Comparison of ENCODE assay signal across 13 cellular contexts in the genomic region with DNA sequence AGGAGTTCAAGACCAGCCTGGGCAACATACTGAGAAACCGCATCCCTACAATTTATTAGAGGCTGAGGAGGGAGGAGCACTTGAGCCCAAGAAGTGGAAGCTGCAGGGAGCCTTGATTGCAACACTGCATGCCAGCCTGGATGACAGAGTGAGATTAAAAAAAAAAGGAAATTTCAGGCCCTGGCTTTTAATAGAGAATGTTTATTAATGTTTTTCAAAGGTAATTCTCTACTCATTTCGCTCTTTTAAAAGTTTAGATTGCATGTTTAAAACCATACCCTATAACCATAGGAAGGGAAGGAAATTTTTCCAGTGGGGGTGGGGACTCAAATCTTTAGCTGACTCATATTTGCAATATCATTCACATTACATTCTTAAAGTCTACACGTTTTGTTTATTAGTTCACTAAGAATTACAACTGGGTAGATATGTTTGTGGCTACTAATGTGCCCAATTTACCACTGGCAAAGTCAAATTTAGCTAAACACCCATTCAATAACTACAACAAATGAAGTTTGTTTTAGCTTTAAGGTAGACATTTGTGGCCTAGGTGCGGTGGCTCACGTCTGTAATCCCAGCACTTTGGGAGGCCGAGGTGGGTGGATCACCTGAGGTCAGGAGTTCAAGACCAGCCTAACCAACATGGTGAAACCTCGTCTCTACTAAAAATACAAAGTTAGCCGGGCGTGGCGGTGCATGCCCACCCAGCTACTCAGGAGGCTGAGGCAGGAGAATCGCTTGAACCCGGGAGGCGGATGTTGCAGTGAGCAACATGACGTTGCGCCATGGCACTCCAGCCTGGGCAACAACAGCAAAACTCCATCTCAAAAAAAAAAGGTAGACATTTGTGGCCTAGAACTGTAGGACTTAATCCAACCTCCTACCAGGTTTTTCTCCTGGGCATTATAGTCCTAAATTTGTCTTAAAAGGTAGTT. TPM values are rescaled to one million over a fixed set of nuclear protein-coding genes. Genes with fewer than 3 reads are reported as not detected.
DNase-seq lines count a peak whose midpoint lies in the region; ATAC-seq, FAIRE-seq and TF ChIP-seq lines count a peak whose summit lies in the region.
"Had no signal": no experiment of that assay in that cellular context is flagged by ENCODE, and none has a peak within 500 bp of the region (broad histone marks: within the 10 kb centered on the region; RNA-seq: fewer than 3 reads in every experiment).

No MANE protein-coding gene starts in this region.

- intact Hi-C loops in activated naive CD4-positive, alpha-beta T cell treated with anti-CD3 and anti-CD28 coated beads for 36 hours (cut with micrococcal nuclease) = loop anchor here (10.0 kb wide), 1 partner anchor 522 kb away; no protein-coding TSS in a partner anchor
- intact Hi-C loops in PC-3 (cut with micrococcal nuclease) = no loop called here
- intact Hi-C loops in thyroid gland (cut with DNase I) = no loop called here

- no peak overlapping the region for H2BK15ac ChIP-seq in H1 (ENCODE audit: low read length)

- TF ChIP-seq CTCF in PC-3 (conservative IDR thresholded peaks at IDR 0.05; ENCODE audit: low read depth, low read length) = no peak
- TF ChIP-seq CTCF in H1 (IDR thresholded peaks at IDR 0.05; ENCODE audit: control extremely low read depth in 1 of 3, insufficient read depth in 1 of 3, low read depth in 1 of 3, low read length in 3 of 3) = no peak
- TF ChIP-seq CTCF in smooth muscle cell (IDR thresholded peaks at IDR 0.05; ENCODE audit: borderline replicate concordance, insufficient read depth, poor library complexity, severe bottlenecking) = no peak
- no peak for TF ChIP-seq CTCF in thyroid gland (IDR thresholded peaks at IDR 0.05)

- TF ChIP-seq POLR2A in H1 (IDR thresholded peaks at IDR 0.05; ENCODE audit: control extremely low read depth in 1 of 2, low read depth in 2 of 2, low read length in 2 of 2) (no peak), thyroid gland (IDR thresholded peaks at IDR 0.05) (no peak)

- no peak overlapping the region for H4K91ac ChIP-seq in H1 (replicated peaks; ENCODE audit: insufficient read length, low read length)

- H3K79me1 ChIP-seq in H1 (ENCODE audit: low read depth, low read length) = no peaks in the 10 kb centered on the region

- H2BK120ac ChIP-seq in H1 (replicated peaks; ENCODE audit: low read depth, low read length) = no peak overlapping the region

- H3K9ac ChIP-seq in PC-3 (ENCODE audit: low read length) (no peak overlapping the region), H1 (replicated peaks in 1 of 4; ENCODE audit: extremely low read depth in 1 of 4, low read depth in 3 of 4, low read length in 3 of 4) (no peak overlapping the region), smooth muscle cell (ENCODE audit: low read depth) (no peak overlapping the region)

- no peak overlapping the region for H2BK20ac ChIP-seq in H1 (ENCODE audit: low read length)

- no peaks in the 10 kb centered on the region for H3K36me3 ChIP-seq in PC-3 (ENCODE audit: low read depth, low read length)
- H3K36me3 ChIP-seq in H1 (ENCODE audit: control insufficient read depth in 2 of 4, insufficient read depth in 4 of 4, low read length in 3 of 4) = no peaks in the 10 kb centered on the region; a peak in 1 of 8 replicates
- no peaks in the 10 kb centered on the region for H3K36me3 ChIP-seq in smooth muscle cell (ENCODE audit: low read depth)
- H3K36me3 ChIP-seq in thyroid gland = no peaks in the 10 kb centered on the region

- H3K27me3 Mint-ChIP-seq in activated naive CD4-positive, alpha-beta T cell treated with anti-CD3 and anti-CD28 coated beads for 36 hours (ENCODE audit: low read depth) = no peaks in the 10 kb centered on the region
- H3K27me3 Mint-ChIP-seq in T-helper 17 cell = no peaks in the 10 kb centered on the region

- H3K36me3 Mint-ChIP-seq in activated naive CD4-positive, alpha-beta T cell treated with anti-CD3 and anti-CD28 coated beads for 36 hours (ENCODE audit: low read depth) = peaks cover 10% of the 10 kb centered on the region
- peaks cover 14 to 25% of the 10 kb centered on the region in 2 donors for H3K36me3 Mint-ChIP-seq in activated naive CD4-positive, alpha-beta T cell treated with anti-CD3 and anti-CD28 coated beads, Interleukin-2, amount 50 U/mL, for 72 hours
- no peaks in the 10 kb centered on the region for H3K36me3 Mint-ChIP-seq in T-helper 17 cell (ENCODE audit: low read depth)
- H3K36me3 Mint-ChIP-seq: CD8-positive, alpha-beta T cell had no signal

- no peak overlapping the region for H3K23ac ChIP-seq in H1 (ENCODE audit: insufficient read length)

- no peak for ATAC-seq in activated naive CD4-positive, alpha-beta T cell treated with anti-CD3 and anti-CD28 coated beads, Interleukin-2, amount 50 U/mL, for 72 hours
- ATAC-seq in PC-3 (no peak), T-helper 17 cell (no peak)
- ATAC-seq: CD8-positive, alpha-beta T cell had no signal

- no peak overlapping the region for H3K4ac ChIP-seq in H1 (replicated peaks; ENCODE audit: insufficient read length, low read depth, low read length)

- H3F3A ChIP-seq in PC-3 (ENCODE audit: low read length, unreplicated experiment) (no peaks in the 10 kb centered on the region), smooth muscle cell (ENCODE audit: low read depth) (peaks cover 7% of the 10 kb centered on the region)

- no peaks in the 10 kb centered on the region for H3K9me3 Mint-ChIP-seq in activated naive CD4-positive, alpha-beta T cell treated with anti-CD3 and anti-CD28 coated beads for 36 hours
- no peaks in the 10 kb centered on the region for H3K9me3 Mint-ChIP-seq in activated naive CD4-positive, alpha-beta T cell treated with anti-CD3 and anti-CD28 coated beads, Interleukin-2, amount 50 U/mL, for 72 hours
- H3K9me3 Mint-ChIP-seq: CD8-positive, alpha-beta T cell had no signal

- no peak for TF ChIP-seq RAD21 in H1 (IDR thresholded peaks at IDR 0.05 in 1 of 2, conservative IDR thresholded peaks at IDR 0.05 in 1 of 2; ENCODE audit: low read depth in 2 of 2, low read length in 2 of 2)

- H2AK5ac ChIP-seq in H1 (ENCODE audit: low read depth, low read length) = no peak overlapping the region

- no peak for TF ChIP-seq EP300 in H1 (IDR thresholded peaks at IDR 0.05; ENCODE audit: borderline replicate concordance in 1 of 2, low read depth in 2 of 2, low read length in 2 of 2)

- POLR2A ChIA-PET in PC-3 (lab: Charles Lee; ENCODE audit: unreplicated experiment) = no interaction called here
- POLR2A ChIA-PET in H1 (lab: Charles Lee; ENCODE audit: partially characterized antibody) = interaction anchor here (0.9 to 1.8 kb wide), 5 partner anchors 9 to 58 kb away, joined by 3 to 9 read pairs (median 5); no protein-coding TSS in a partner anchor

- H3K9me2 ChIP-seq in PC-3 (replicated peaks; ENCODE audit: low read length) = no peaks in the 10 kb centered on the region

- H3K27ac Mint-ChIP-seq in activated naive CD4-positive, alpha-beta T cell treated with anti-CD3 and anti-CD28 coated beads for 36 hours = peak overlapping the region; percentile 62
- H3K27ac Mint-ChIP-seq in activated naive CD4-positive, alpha-beta T cell treated with anti-CD3 and anti-CD28 coated beads, Interleukin-2, amount 50 U/mL, for 72 hours = peak overlapping the region in 1 of 2 donors; percentile 72
- H3K27ac Mint-ChIP-seq in T-helper 17 cell = no peak overlapping the region
- H3K27ac Mint-ChIP-seq: CD8-positive, alpha-beta T cell had no signal

- H3K9me3 ChIP-seq in PC-3 (ENCODE audit: low read length) (no peaks in the 10 kb centered on the region), H1 (ENCODE audit: insufficient read depth in 2 of 2, low read depth in 1 of 2, low read length in 1 of 2) (no peaks in the 10 kb centered on the region), smooth muscle cell (replicated peaks; ENCODE audit: low read depth) (no peaks in the 10 kb centered on the region), T-helper 17 cell (ENCODE audit: control insufficient read depth, low read length, poor library complexity, severe bottlenecking) (no peaks in the 10 kb centered on the region), thyroid gland (no peaks in the 10 kb centered on the region)

- no peak overlapping the region for H3K4me3 Mint-ChIP-seq in activated naive CD4-positive, alpha-beta T cell treated with anti-CD3 and anti-CD28 coated beads for 36 hours
- no peak overlapping the region for H3K4me3 Mint-ChIP-seq in T-helper 17 cell
- H3K4me3 Mint-ChIP-seq: CD8-positive, alpha-beta T cell had no signal

- H3K4me2 ChIP-seq in PC-3 (ENCODE audit: low read length) (peak overlapping the region; percentile 23), H1 (ENCODE audit: insufficient read depth in 1 of 2, low read depth in 2 of 2, low read length in 2 of 2) (0 out of 4 replicates have a peak overlapping the region, but pooled peaks of 1 of the 2 experiments have one; percentile 13), smooth muscle cell (peak overlapping the region; percentile 99)

- H4K8ac ChIP-seq in H1 (ENCODE audit: extremely low read depth, insufficient read depth, low read length) = no peak overlapping the region

- H3K27me3 ChIP-seq in PC-3 (ENCODE audit: low read length) (no peaks in the 10 kb centered on the region), H1 (replicated peaks in 1 of 4; ENCODE audit: control insufficient read depth in 3 of 4, extremely low read depth in 1 of 4, insufficient read depth in 3 of 4, low read length in 3 of 4) (no peaks in the 10 kb centered on the region), smooth muscle cell (ENCODE audit: low read depth) (no peaks in the 10 kb centered on the region), thyroid gland (no peaks in the 10 kb centered on the region)

- WGBS in H1 (ENCODE audit: extremely low coverage in 1 of 2, insufficient coverage in 1 of 2, insufficient read length in 1 of 2, insufficient replicate concordance in 2 of 2, low coverage in 1 of 2, low lambda C conversion rate in 2 of 2, missing lambda C conversion rate in 1 of 2), 2 experiments = 87% methylated on average over 15 of the region's 15 CpGs; no CpG with 5 or more reads in 1 of the 2 experiments
- WGBS in smooth muscle cell (ENCODE audit: low lambda C conversion rate) = 84% methylated on average over 15 of the region's 15 CpGs
- WGBS in thyroid gland, 2 donors = 86 to 93% methylated on average over 15 of the region's 15 CpGs

- BruUV-seq in PC-3 (replicated peaks; lab: Mats Ljungman, UMichigan) = no TSS peak

- peaks cover 33% of the 10 kb centered on the region for H3K4me1 ChIP-seq in PC-3 (ENCODE audit: insufficient read depth, low read length)
- H3K4me1 ChIP-seq in H1 (replicated peaks in 1 of 4; ENCODE audit: control insufficient read depth in 3 of 4, insufficient read depth in 4 of 4, low read length in 3 of 4) = peaks cover 0 to 9% (median 1%) of the 10 kb centered on the region in 4 experiments; a peak in 5 of 7 replicates
- H3K4me1 ChIP-seq in smooth muscle cell (ENCODE audit: low read depth) = peaks cover 30% of the 10 kb centered on the region
- H3K4me1 ChIP-seq in thyroid gland = peaks cover 17 to 25% of the 10 kb centered on the region in 2 donors

- H3K4me3 ChIP-seq in PC-3 (ENCODE audit: low read length) (no peak overlapping the region), H1 (ENCODE audit: extremely low read depth in 1 of 4, insufficient read depth in 2 of 4, low read depth in 3 of 4, low read length in 4 of 4) (no peak overlapping the region), smooth muscle cell (no peak overlapping the region), thyroid gland (replicated peaks in 1 of 3) (no peak overlapping the region)

- H3K56ac ChIP-seq in H1 (replicated peaks; ENCODE audit: insufficient read length, low read depth, low read length) = no peak overlapping the region

- peaks cover 57% of the 10 kb centered on the region for H3K4me1 Mint-ChIP-seq in activated naive CD4-positive, alpha-beta T cell treated with anti-CD3 and anti-CD28 coated beads for 36 hours (ENCODE audit: low read depth)
- H3K4me1 Mint-ChIP-seq in T-helper 17 cell = peaks cover 20% of the 10 kb centered on the region

- H3K27ac ChIP-seq in PC-3 (ENCODE audit: low read length) (peak overlapping the region; percentile 10; the same call in 1 of the 2 replicates), H1 (ENCODE audit: low read depth, low read length) (no peak overlapping the region), smooth muscle cell (ENCODE audit: low read depth) (peak overlapping the region; percentile 94), thyroid gland (no peak overlapping the region)

- no peak overlapping the region for H2BK12ac ChIP-seq in H1 (ENCODE audit: low read depth, low read length)

- H2BK5ac ChIP-seq in H1 (ENCODE audit: low read depth, low read length) = no peak overlapping the region

- H2AFZ ChIP-seq in PC-3 (ENCODE audit: low read length) = no peak overlapping the region
- H2AFZ ChIP-seq in H1 (ENCODE audit: low read length) = no peak overlapping the region
- H2AFZ ChIP-seq in smooth muscle cell (ENCODE audit: low read depth) = no peak overlapping the region

- H3K18ac ChIP-seq in H1 (ENCODE audit: extremely low read depth, low read length) = no peak overlapping the region

- H3K79me2 ChIP-seq in PC-3 (ENCODE audit: low read length) = peaks cover 98% of the 10 kb centered on the region
- peaks cover 73 to 100% of the 10 kb centered on the region in 2 experiments for H3K79me2 ChIP-seq in H1 (ENCODE audit: control insufficient read depth in 1 of 2, insufficient read depth in 2 of 2, low read length in 2 of 2)
- peaks cover 100% of the 10 kb centered on the region for H3K79me2 ChIP-seq in smooth muscle cell (ENCODE audit: low read depth)

- no peak for DNase-seq in activated naive CD4-positive, alpha-beta T cell treated with anti-CD3 and anti-CD28 coated beads for 36 hours
- DNase-seq in activated naive CD4-positive, alpha-beta T cell treated with anti-CD3 and anti-CD28 coated beads, Interleukin-2, amount 50 U/mL, for 72 hours (ENCODE audit: low spot score in 2 of 2) = no peak
- DNase-seq in PC-3 (peak; percentile 54), H1 (ENCODE audit: low read depth in 1 of 2, low spot score in 2 of 2) (no peak), smooth muscle cell (lab: John Stamatoyannopoulos, UW; ENCODE audit: unreplicated experiment) (no peak), T-helper 17 cell (no peak), thyroid gland (no peak), germinal center (ENCODE audit: low spot score) (no peak)
- DNase-seq: activated CD4-positive, CD25-positive, alpha-beta regulatory T cell; CD8-positive, alpha-beta T cell; NCI-H524 treated with DMSO at 0.1 percent for 48 hours had no signal

- FAIRE-seq in H1 (lab: Jason Lieb, UNC) = no peak

- no peaks in the 10 kb centered on the region for H4K20me1 ChIP-seq in PC-3 (ENCODE audit: low read length)
- H4K20me1 ChIP-seq in H1 (replicated peaks in 1 of 2; ENCODE audit: control insufficient read depth in 1 of 2, insufficient read depth in 2 of 2, low read length in 2 of 2) = peaks cover 15 to 30% of the 10 kb centered on the region in 2 experiments
- H4K20me1 ChIP-seq in smooth muscle cell (ENCODE audit: low read depth) = peaks cover 91% of the 10 kb centered on the region

- H3K14ac ChIP-seq in H1 (ENCODE audit: insufficient read length) = no peak overlapping the region

- no peak overlapping the region for H4K5ac ChIP-seq in H1 (ENCODE audit: insufficient read length, low read depth, low read length)

- no peaks in the 10 kb centered on the region; the same call in 1 of the 2 replicates for H3K23me2 ChIP-seq in H1 (ENCODE audit: low read depth, low read length)

- CTCF ChIA-PET in activated naive CD4-positive, alpha-beta T cell treated with anti-CD3 and anti-CD28 coated beads for 36 hours (lab: Charles Lee) = interaction anchor here (0.7 kb wide), 1 partner anchor 210 kb away, joined by 6 read pairs; no protein-coding TSS in a partner anchor
- CTCF ChIA-PET in PC-3 (lab: Charles Lee) (interaction anchor here (0.6 kb wide), 1 partner anchor 41 kb away, joined by 3 read pairs; no protein-coding TSS in a partner anchor), H1 (lab: Charles Lee; ENCODE audit: partially characterized antibody) (interaction anchor here (0.6 to 0.7 kb wide), 3 partner anchors 8 to 326 kb away, joined by 3 read pairs; no protein-coding TSS in a partner anchor)

RNA-seq across cellular contexts. Expression of gene KDM5B, which starts 5.0 kb away (rescaled TPM):
- total RNA-seq in activated naive CD4-positive, alpha-beta T cell treated with anti-CD3 and anti-CD28 coated beads for 36 hours = 10 to 100 TPM; 16.8 to 18.2 TPM
- total RNA-seq in activated naive CD4-positive, alpha-beta T cell treated with anti-CD3 and anti-CD28 coated beads, Interleukin-2, amount 50 U/mL, for 72 hours = 10 to 100 TPM; 47.8 to 82.2 TPM
- total RNA-seq in PC-3 (2014; rRNA removed) = 41.4 and 42.6 TPM in 2 replicates
- 210 and 221 TPM in 2 replicates for total RNA-seq in H1 (2021; fragmentation: NEBNext Ultra II Directional; extraction: Animal tissue kit (Norgen Biotek cat#: 25700))
- polyA plus RNA-seq in H1 (2011; rRNA removed) = 55.1 and 73.3 TPM in 2 replicates
- 83.3 TPM for polyA plus RNA-seq in H1 (2011; cell fraction: cytosol; rRNA removed)
- 112 TPM for polyA plus RNA-seq in H1 (2011; cell fraction: nucleus; rRNA removed)
- 82.0 to 114 TPM (median 94.0 TPM) in 4 replicates for polyA plus RNA-seq in H1 (2012, experiment 1 of 2)
- polyA plus RNA-seq in H1 (2012, experiment 2 of 2) = 8.3 TPM
- 78.6 TPM for polyA plus RNA-seq in H1 (2013, experiment 1 of 2)
- polyA plus RNA-seq in H1 (2013, experiment 2 of 2) = 70.4 TPM
- 315 and 337 TPM in 2 replicates for polyA minus RNA-seq in H1 (2011; rRNA and poly(A)+ RNA removed)
- 161 TPM for polyA minus RNA-seq in H1 (2011; cell fraction: cytosol; rRNA and poly(A)+ RNA removed)
- 405 TPM for polyA minus RNA-seq in H1 (2011; cell fraction: nucleus; rRNA and poly(A)+ RNA removed)
- total RNA-seq in smooth muscle cell = 158 and 178 TPM in 2 replicates
- 94.1 and 128 TPM in 2 replicates for polyA plus RNA-seq in smooth muscle cell
- total RNA-seq in T-helper 17 cell = 10 to 100 TPM; 64.2 to 76.2 TPM
- total RNA-seq in thyroid gland = 10 to 100 TPM; 53.1 to 78.5 (median 61.2) TPM

RNA-seq across cellular contexts. Expression of gene PCAT6, which starts 7.5 kb away (rescaled TPM):
- under 1 TPM; 0.37 to 0.43 TPM for total RNA-seq in activated naive CD4-positive, alpha-beta T cell treated with anti-CD3 and anti-CD28 coated beads for 36 hours
- total RNA-seq in activated naive CD4-positive, alpha-beta T cell treated with anti-CD3 and anti-CD28 coated beads, Interleukin-2, amount 50 U/mL, for 72 hours = 1 to 10 TPM in 1 of 2 donors, not detected in 1; 3.9 TPM
- 0.26 and 1.7 TPM in 2 replicates for total RNA-seq in PC-3 (2014; rRNA removed)
- 4.6 and 6.4 TPM in 2 replicates for total RNA-seq in H1 (2021; fragmentation: NEBNext Ultra II Directional; extraction: Animal tissue kit (Norgen Biotek cat#: 25700))
- 14.7 and 27.5 TPM in 2 replicates for polyA plus RNA-seq in H1 (2011; rRNA removed)
- 10.7 TPM for polyA plus RNA-seq in H1 (2011; cell fraction: cytosol; rRNA removed)
- 25.7 TPM for polyA plus RNA-seq in H1 (2011; cell fraction: nucleus; rRNA removed)
- polyA plus RNA-seq in H1 (2012, experiment 1 of 2) = 12.1 to 14.2 TPM (median 13.3 TPM) in 4 replicates
- polyA plus RNA-seq in H1 (2012, experiment 2 of 2) = 9.0 TPM
- 21.2 TPM for polyA plus RNA-seq in H1 (2013, experiment 1 of 2)
- 19.8 TPM for polyA plus RNA-seq in H1 (2013, experiment 2 of 2)
- 1.5 and 3.3 TPM in 2 replicates for polyA minus RNA-seq in H1 (2011; rRNA and poly(A)+ RNA removed)
- 8.1 TPM for polyA minus RNA-seq in H1 (2011; cell fraction: cytosol; rRNA and poly(A)+ RNA removed)
- polyA minus RNA-seq in H1 (2011; cell fraction: nucleus; rRNA and poly(A)+ RNA removed) = 14.6 TPM
- 1.7 and 13.0 TPM in 2 replicates for total RNA-seq in smooth muscle cell
- 24.9 and 30.1 TPM in 2 replicates for polyA plus RNA-seq in smooth muscle cell
- total RNA-seq in T-helper 17 cell = under 1 TPM in 1 of 2 donors, not detected in 1; 0.97 TPM
- not detected for total RNA-seq in thyroid gland
- total RNA-seq: cerebellum, kidney epithelial cell had no signal

Comparison
In these comparisons a context has a peak if more than half of its experiments do, and no peak if none do; other contexts are left out.
1. H3K27ac ChIP-seq: peak in PC-3 (single experiment) and smooth muscle cell (single experiment); none in H1 (single experiment) and thyroid gland (0 of 3).